Comparison of ENCODE assay signal across 1 cellular context in genomic region chr10:3801558-3802192, GRCh38.
TF ChIP-seq lines count a peak whose summit lies in the region.

No MANE protein-coding gene starts in this region.

TF ChIP-seq in HepG2, 621 proteins besides CTCF, POLR2A, EP300 and RAD21 (continued from another document):
- TF ChIP-seq AFF4 (CRISPR knock-in tag; IDR thresholded peaks at IDR 0.05) (no peak), EEA1 (CRISPR knock-in tag; IDR thresholded peaks at IDR 0.05; ENCODE audit: borderline replicate concordance) (no peak), MAFK (conservative IDR thresholded peaks at IDR 0.05 in 1 of 2, IDR thresholded peaks at IDR 0.05 in 1 of 2; ENCODE audit: low read length in 2 of 2) (peak; percentile 42 to 61; a peak in 3 of 4 replicates)
